In the genomic region with DNA sequence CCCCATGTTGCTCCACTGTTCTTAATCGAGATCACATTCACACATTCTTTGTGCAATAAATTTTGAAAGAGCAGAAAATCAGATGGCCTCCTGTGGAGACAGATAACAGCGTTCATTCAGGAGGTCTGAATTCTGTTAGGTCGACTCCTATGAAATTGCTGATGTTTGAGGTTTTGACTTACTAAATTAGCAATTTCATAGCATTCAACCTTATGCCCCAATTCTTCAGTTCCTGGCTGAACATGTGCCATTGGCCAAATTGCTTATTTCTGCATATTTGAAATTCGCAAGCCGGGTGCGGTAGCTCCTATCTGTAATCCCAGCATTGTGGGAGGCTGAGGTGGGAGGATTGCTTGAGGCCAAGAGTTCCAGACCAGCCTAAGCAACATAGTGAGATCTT, we compare ENCODE assay signal across 8 cellular contexts.
"Had no signal": no experiment of that assay in that cellular context is flagged by ENCODE, and none has a peak within 500 bp of the region (broad histone marks: within the 10 kb centered on the region; RNA-seq: fewer than 3 reads in every experiment).

No MANE protein-coding gene starts in this region.

- DNase-seq: GM23248, GOT3, H7, HFFc6, KG1 had no signal

- FAIRE-seq: HTR-8/SVneo had no signal

- ATAC-seq: HCT116 had no signal

- H3K27ac ChIP-seq: GM23248 had no signal

- H3K9me3 ChIP-seq: HAP-1 had no signal

- H2AFZ ChIP-seq: GM23248 had no signal

- H3K9ac ChIP-seq: GM23248 had no signal

- H3K4me1 ChIP-seq: HAP-1 had no signal

- H3K4me3 ChIP-seq: GM23248, HAP-1 had no signal
